ENCODE assay signal across 19 cellular contexts in the genomic region with DNA sequence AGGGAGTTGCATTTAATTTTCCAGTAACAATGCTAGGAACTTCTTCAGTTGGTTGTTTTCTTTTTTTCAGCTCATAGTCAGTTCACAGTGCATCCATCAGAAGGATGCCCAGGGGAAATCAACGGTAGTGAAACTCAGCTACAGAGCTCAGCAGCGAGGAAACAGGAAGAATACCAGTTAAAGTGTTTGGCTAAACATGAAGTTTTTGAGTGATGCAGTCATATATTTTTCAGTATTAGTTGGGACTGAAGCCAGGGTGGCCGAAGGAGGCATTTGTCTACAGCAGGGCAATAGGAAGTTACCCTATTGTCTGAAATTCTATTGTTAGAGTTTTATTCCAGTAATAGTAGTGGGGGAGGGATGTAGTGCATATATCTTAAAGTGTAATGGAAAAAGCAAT. TPM values are rescaled to one million over a fixed set of nuclear protein-coding genes. Genes with fewer than 3 reads are reported as not detected.
DNase-seq lines count a peak whose midpoint lies in the region; TF ChIP-seq lines count a peak whose summit lies in the region.
"Had no signal": no experiment of that assay in that cellular context is flagged by ENCODE, and none has a peak within 500 bp of the region (broad histone marks: within the 10 kb centered on the region; RNA-seq: fewer than 3 reads in every experiment).

No MANE protein-coding gene starts in this region.

- no peaks in the 10 kb centered on the region for H3K27me3 ChIP-seq in A673 (replicated peaks; ENCODE audit: insufficient read depth, low read depth, low read length, poor library complexity)
- no peaks in the 10 kb centered on the region for H3K27me3 ChIP-seq in BLaER1 treated with 17β-estradiol and CSF1 and Interleukin-3, amounts not matched to agents 10 nM and 100 nM
- no peaks in the 10 kb centered on the region for H3K27me3 ChIP-seq in osteoblast (ENCODE audit: insufficient read depth, low read length)
- no peaks in the 10 kb centered on the region for H3K27me3 ChIP-seq in esophagus squamous epithelium

- H3K9ac ChIP-seq in BLaER1 treated with 17β-estradiol and CSF1 and Interleukin-3, amounts not matched to agents 10 nM and 100 nM = peak overlapping the region in 6 of 11 experiments; percentile 9 to 63 (median 30); a peak in 10 of 22 replicates

- intact Hi-C loops in A673 (cut with micrococcal nuclease; ENCODE audit: unreplicated experiment) (no loop called here), esophagus squamous epithelium (cut with DNase I) (no loop called here)

- TF ChIP-seq POLR2A in esophagus squamous epithelium (IDR thresholded peaks at IDR 0.05) = no peak

- CTCF ChIA-PET in A673 (lab: Charles Lee) = no interaction called here

- H3K9me3 ChIP-seq in A673 (ENCODE audit: low read depth, low read length, poor library complexity, severe bottlenecking) (no peaks in the 10 kb centered on the region), osteoblast (ENCODE audit: low read depth, low read length) (no peaks in the 10 kb centered on the region), esophagus squamous epithelium (no peaks in the 10 kb centered on the region)
- peaks cover 4 to 73% (median 55%) of the 10 kb centered on the region in 11 experiments; a peak in 21 of 22 replicates for H3K9me3 ChIP-seq in BLaER1 treated with 17β-estradiol and CSF1 and Interleukin-3, amounts not matched to agents 10 nM and 100 nM (replicated peaks in 1 of 11)
- H3K9me3 ChIP-seq: Caco-2 had no signal

- H4K20me1 ChIP-seq in BLaER1 treated with 17β-estradiol and CSF1 and Interleukin-3, amounts not matched to agents 10 nM and 100 nM = no peaks in the 10 kb centered on the region
- H4K20me1 ChIP-seq in osteoblast (ENCODE audit: insufficient read depth, low read length) = no peaks in the 10 kb centered on the region

- H3K36me3 ChIP-seq in A673 (ENCODE audit: insufficient read depth, low read length, poor library complexity, severe bottlenecking) (no peaks in the 10 kb centered on the region), osteoblast (ENCODE audit: insufficient read depth, low read length) (no peaks in the 10 kb centered on the region), esophagus squamous epithelium (no peaks in the 10 kb centered on the region)
- peaks cover 0 to 29% (median 0%) of the 10 kb centered on the region in 11 experiments; a peak in 4 of 22 replicates for H3K36me3 ChIP-seq in BLaER1 treated with 17β-estradiol and CSF1 and Interleukin-3, amounts not matched to agents 10 nM and 100 nM

- peak; percentile 62 for DNase-seq in A673 (ENCODE audit: low spot score)
- DNase-seq in fibroblast of pulmonary artery (ENCODE audit: low read depth) = peak; percentile 26
- DNase-seq in osteoblast (ENCODE audit: insufficient read length, low spot score, missing footprints) = peak; percentile 11
- DNase-seq in esophagus squamous epithelium (lab: John Stamatoyannopoulos, UW) = no peak
- no peak for DNase-seq in NCI-H2107 treated with DMSO at 0.1 percent for 48 hours (lab: John Stamatoyannopoulos, UW; ENCODE audit: unreplicated experiment)
- DNase-seq in OCI-M1 (lab: John Stamatoyannopoulos, UW) = no peak
- DNase-seq: Caco-2; CD4-positive, alpha-beta memory T cell; DMS 273 treated with DMSO at 0.1 percent for 48 hours; DMS79 treated with DMSO at 0.1 percent for 48 hours; Kasumi-1; NCI-H1417; NCI-H1694 treated with DMSO at 0.1 percent for 48 hours; NCI-H446 treated with DMSO at 0.1 percent for 48 hours; NCI-H526 treated with DMSO at 0.1 percent for 48 hours; SHP77 treated with DMSO at 0.1 percent for 48 hours had no signal

- BruUV-seq in A673 (replicated peaks; lab: Mats Ljungman, UMichigan) = no TSS peak

- TF ChIP-seq CTCF in A673 (conservative IDR thresholded peaks at IDR 0.05; ENCODE audit: low read depth, low read length) (no peak), fibroblast of pulmonary artery (IDR thresholded peaks at IDR 0.05; ENCODE audit: low read length, missing control alignments) (no peak), osteoblast (IDR thresholded peaks at IDR 0.05; ENCODE audit: extremely low read depth, low read depth, low read length) (no peak), esophagus squamous epithelium (IDR thresholded peaks at IDR 0.05) (no peak)

- peaks cover 8% of the 10 kb centered on the region for H3K4me1 ChIP-seq in A673 (ENCODE audit: insufficient read depth, low read length, poor library complexity, severe bottlenecking)
- peaks cover 19 to 65% (median 38%) of the 10 kb centered on the region in 10 experiments for H3K4me1 ChIP-seq in BLaER1 treated with 17β-estradiol and CSF1 and Interleukin-3, amounts not matched to agents 10 nM and 100 nM
- H3K4me1 ChIP-seq in osteoblast (ENCODE audit: insufficient read depth, low read length) = no peaks in the 10 kb centered on the region
- no peaks in the 10 kb centered on the region for H3K4me1 ChIP-seq in esophagus squamous epithelium
- H3K4me1 ChIP-seq: Caco-2 had no signal

- no peak overlapping the region for H2AFZ ChIP-seq in osteoblast (ENCODE audit: low read length)

- H3K27ac ChIP-seq in A673 (ENCODE audit: low read depth, low read length, poor library complexity, severe bottlenecking) (peak overlapping the region; percentile 1), osteoblast (ENCODE audit: low read depth, low read length) (no peak overlapping the region), esophagus squamous epithelium (peak overlapping the region in 1 of 4 donors; percentile 9)
- peak overlapping the region in 10 of 11 experiments; percentile 5 to 88 (median 62); a peak in 17 of 22 replicates for H3K27ac ChIP-seq in BLaER1 treated with 17β-estradiol and CSF1 and Interleukin-3, amounts not matched to agents 10 nM and 100 nM

- H3K4me3 ChIP-seq in A673 (ENCODE audit: low read depth, low read length, poor library complexity, severe bottlenecking) (no peak overlapping the region), fibroblast of pulmonary artery (replicated peaks; ENCODE audit: low read depth, low read length) (no peak overlapping the region), osteoblast (ENCODE audit: insufficient read depth, low read length) (no peak overlapping the region), esophagus squamous epithelium (no peak overlapping the region)
- peak overlapping the region in 2 of 10 experiments; percentile 9 to 21; a peak in 2 of 20 replicates for H3K4me3 ChIP-seq in BLaER1 treated with 17β-estradiol and CSF1 and Interleukin-3, amounts not matched to agents 10 nM and 100 nM

- POLR2A ChIA-PET in A673 (lab: Charles Lee; ENCODE audit: low non-redundant PET) = interaction anchor here (0.6 kb wide), 1 partner anchor 34 kb away, joined by 3 read pairs; no protein-coding TSS in a partner anchor

- 22 to 44% methylated on average over 3 of the region's 3 CpGs for WGBS in esophagus squamous epithelium, 2 donors

- peak overlapping the region; percentile 25 to 63 (median 49); a peak in 20 of 22 replicates for H3K4me2 ChIP-seq in BLaER1 treated with 17β-estradiol and CSF1 and Interleukin-3, amounts not matched to agents 10 nM and 100 nM
- no peak overlapping the region for H3K4me2 ChIP-seq in osteoblast (ENCODE audit: insufficient read depth, low read length)

- no peaks in the 10 kb centered on the region for H3K79me2 ChIP-seq in osteoblast (ENCODE audit: insufficient read depth, low read length)

RNA-seq across cellular contexts. Expression of gene MALRD1, which starts 45.3 kb away (rescaled TPM):
- total RNA-seq in A673 (2021) (0.86 and 1.1 TPM in 2 replicates), osteoblast (1.2 and 2.9 TPM in 2 replicates), esophagus squamous epithelium (under 1 TPM in 1 of 4 donors, not detected in 3; 0.38 TPM)
- total RNA-seq: CD4-positive, alpha-beta memory T cell; MCF 10A; RPMI7951 had no signal

Comparison
In these comparisons a context has a peak if more than half of its experiments do, and no peak if none do; other contexts are left out.
1. DNase-seq: peak in A673 (single experiment), fibroblast of pulmonary artery (single experiment) and osteoblast (single experiment); none in esophagus squamous epithelium (single experiment), NCI-H2107 treated with DMSO at 0.1 percent for 48 hours (single experiment) and OCI-M1 (single experiment).